ENCODE assay signal across 7 cellular contexts in genomic region chr11:47924184-47924671, GRCh38. TPM values are rescaled to one million over a fixed set of nuclear protein-coding genes. Genes with fewer than 3 reads are reported as not detected.
A peak's percentile ranks its signal among the peaks of the same experiment; 100 is the strongest.
DNase-seq lines count a peak whose midpoint lies in the region; ATAC-seq, FAIRE-seq and TF ChIP-seq lines count a peak whose summit lies in the region.

No MANE protein-coding gene starts in this region.

- FAIRE-seq in bronchial epithelial cell (lab: Jason Lieb, UNC) = no peak

- DNase-seq in Caki2 (ENCODE audit: low read depth) (peak; percentile 98), HPDE6-E6E7 (ENCODE audit: extremely low spot score) (peak; percentile 41), bronchial epithelial cell (ENCODE audit: low read depth) (peak; percentile 63), osteocyte (ENCODE audit: extremely low spot score, unreplicated experiment) (no peak), middle frontal gyrus (ENCODE audit: extremely low spot score, low spot score) (no peak), Karpas-422 (no peak)

- peak overlapping the region; percentile 45 for H3K27ac Mint-ChIP-seq in osteocyte (ENCODE audit: unreplicated experiment)

- H3K27me3 Mint-ChIP-seq in osteocyte (ENCODE audit: unreplicated experiment) = no peaks in the 10 kb centered on the region

- in situ Hi-C loops in Caki2 (cut with HindIII; ENCODE audit: low pct_unique_long_range_greater_than_20kb, low sequenced_read_pairs) = no loop called here

- H3K9me3 Mint-ChIP-seq in osteocyte (ENCODE audit: unreplicated experiment) = no peaks in the 10 kb centered on the region

- H3K4me2 ChIP-seq in Karpas-422 (ENCODE audit: low read depth, low read length, poor library complexity, severe bottlenecking) = no peak overlapping the region

- no peaks in the 10 kb centered on the region for H4K20me1 ChIP-seq in Karpas-422 (ENCODE audit: insufficient read depth, low read depth, low read length)

- no peaks in the 10 kb centered on the region for H3K36me3 Mint-ChIP-seq in osteocyte (ENCODE audit: unreplicated experiment)

- no peak for ATAC-seq in GM21576 (IDR thresholded peaks at IDR 0.05; ENCODE audit: unreplicated experiment)

- no peaks in the 10 kb centered on the region for H3K9me3 ChIP-seq in Karpas-422 (ENCODE audit: low read length)

- no peaks in the 10 kb centered on the region for H3K27me3 ChIP-seq in bronchial epithelial cell (ENCODE audit: control insufficient read depth, insufficient read depth, low read length)
- H3K27me3 ChIP-seq in Karpas-422 (ENCODE audit: low read length) = no peaks in the 10 kb centered on the region

- no peak overlapping the region for H2AFZ ChIP-seq in Karpas-422 (ENCODE audit: low read length)

- H3K4me1 Mint-ChIP-seq in osteocyte (ENCODE audit: unreplicated experiment) = peaks cover 26% of the 10 kb centered on the region

- no peaks in the 10 kb centered on the region for H3K79me2 ChIP-seq in Karpas-422 (ENCODE audit: low read length)

- no peak overlapping the region for H3K4me3 Mint-ChIP-seq in osteocyte (ENCODE audit: unreplicated experiment)

- TF ChIP-seq CTCF in bronchial epithelial cell (IDR thresholded peaks at IDR 0.05; ENCODE audit: insufficient read depth, low read length, severe bottlenecking) (no peak), osteocyte (IDR thresholded peaks at IDR 0.05) (no peak)

- no peak overlapping the region for H3K9ac ChIP-seq in Karpas-422 (ENCODE audit: low read length)

- H3K4me3 ChIP-seq in bronchial epithelial cell (ENCODE audit: low read depth, low read length) (no peak overlapping the region), Karpas-422 (ENCODE audit: low read length) (no peak overlapping the region)

- no peaks in the 10 kb centered on the region for H3K36me3 ChIP-seq in bronchial epithelial cell (ENCODE audit: control insufficient read depth, insufficient read depth, low read length)
- no peaks in the 10 kb centered on the region for H3K36me3 ChIP-seq in Karpas-422 (ENCODE audit: insufficient read depth, low read length)

- peaks cover 29% of the 10 kb centered on the region for H3K4me1 ChIP-seq in Karpas-422 (ENCODE audit: low read length)

- no peak overlapping the region for H3K27ac ChIP-seq in Karpas-422 (ENCODE audit: low read length)

- H3K9me2 ChIP-seq in Karpas-422 (replicated peaks; ENCODE audit: insufficient read depth, low read length) = no peaks in the 10 kb centered on the region

RNA-seq across cellular contexts. Expression of gene PTPRJ, which starts 56.1 kb away (rescaled TPM):
- 23.3 and 33.3 TPM in 2 replicates for total RNA-seq in Caki2 (2014; rRNA removed; shearing (Covaris generic); ENCODE audit: low replicate concordance)
- total RNA-seq in bronchial epithelial cell (1.6 and 2.2 TPM in 2 replicates), osteocyte (16.6 and 18.6 TPM in 2 replicates)
- 90.3 and 132 TPM in 2 replicates for total RNA-seq in Karpas-422 (2014; rRNA removed; shearing (Covaris generic); ENCODE audit: low replicate concordance)

Comparison
In these comparisons a context has a peak if more than half of its experiments do, and no peak if none do; other contexts are left out.
1. DNase-seq: peak in Caki2 (single experiment), HPDE6-E6E7 (single experiment) and bronchial epithelial cell (single experiment); none in osteocyte (single experiment), middle frontal gyrus (single experiment) and Karpas-422 (single experiment).